1 cellular context compared by ENCODE assay signal in the genomic region with DNA sequence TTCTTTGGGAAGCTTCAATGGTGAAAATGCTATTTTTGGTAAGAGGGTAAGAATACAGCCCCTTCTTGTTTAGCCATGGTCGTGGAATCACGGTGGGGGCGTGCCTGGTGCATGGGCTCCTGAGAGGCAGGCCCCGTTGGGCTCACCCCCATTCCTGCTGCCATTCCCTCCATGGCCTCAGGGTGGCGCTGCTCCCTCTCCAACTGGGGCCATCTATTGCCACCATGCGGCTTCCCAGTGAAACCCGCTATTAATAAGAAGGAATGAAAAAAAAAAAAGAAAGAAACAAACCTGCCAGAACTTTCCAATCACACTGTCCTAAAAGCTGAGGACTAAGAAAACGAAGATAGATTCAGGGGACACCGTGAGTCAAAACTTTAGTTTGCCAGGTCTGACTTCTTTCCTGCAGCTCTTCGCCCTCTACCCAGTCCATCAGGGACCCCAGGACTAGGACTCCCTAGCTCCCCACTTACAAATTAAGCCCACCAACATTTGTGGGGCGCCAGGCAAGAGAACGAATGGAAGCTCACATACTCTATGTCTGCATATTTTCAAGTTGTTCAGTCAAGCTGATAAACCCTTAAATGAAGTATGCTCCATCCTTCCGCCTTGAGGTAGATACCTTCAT.
A peak's percentile ranks its signal among the peaks of the same experiment; 100 is the strongest.
TF ChIP-seq lines count a peak whose summit lies in the region.

No MANE protein-coding gene starts in this region.

TF ChIP-seq in K562, 482 proteins besides CTCF, POLR2A, EP300 and RAD21 (continued from another document and continues in another):
- TF ChIP-seq, protein P1, sequence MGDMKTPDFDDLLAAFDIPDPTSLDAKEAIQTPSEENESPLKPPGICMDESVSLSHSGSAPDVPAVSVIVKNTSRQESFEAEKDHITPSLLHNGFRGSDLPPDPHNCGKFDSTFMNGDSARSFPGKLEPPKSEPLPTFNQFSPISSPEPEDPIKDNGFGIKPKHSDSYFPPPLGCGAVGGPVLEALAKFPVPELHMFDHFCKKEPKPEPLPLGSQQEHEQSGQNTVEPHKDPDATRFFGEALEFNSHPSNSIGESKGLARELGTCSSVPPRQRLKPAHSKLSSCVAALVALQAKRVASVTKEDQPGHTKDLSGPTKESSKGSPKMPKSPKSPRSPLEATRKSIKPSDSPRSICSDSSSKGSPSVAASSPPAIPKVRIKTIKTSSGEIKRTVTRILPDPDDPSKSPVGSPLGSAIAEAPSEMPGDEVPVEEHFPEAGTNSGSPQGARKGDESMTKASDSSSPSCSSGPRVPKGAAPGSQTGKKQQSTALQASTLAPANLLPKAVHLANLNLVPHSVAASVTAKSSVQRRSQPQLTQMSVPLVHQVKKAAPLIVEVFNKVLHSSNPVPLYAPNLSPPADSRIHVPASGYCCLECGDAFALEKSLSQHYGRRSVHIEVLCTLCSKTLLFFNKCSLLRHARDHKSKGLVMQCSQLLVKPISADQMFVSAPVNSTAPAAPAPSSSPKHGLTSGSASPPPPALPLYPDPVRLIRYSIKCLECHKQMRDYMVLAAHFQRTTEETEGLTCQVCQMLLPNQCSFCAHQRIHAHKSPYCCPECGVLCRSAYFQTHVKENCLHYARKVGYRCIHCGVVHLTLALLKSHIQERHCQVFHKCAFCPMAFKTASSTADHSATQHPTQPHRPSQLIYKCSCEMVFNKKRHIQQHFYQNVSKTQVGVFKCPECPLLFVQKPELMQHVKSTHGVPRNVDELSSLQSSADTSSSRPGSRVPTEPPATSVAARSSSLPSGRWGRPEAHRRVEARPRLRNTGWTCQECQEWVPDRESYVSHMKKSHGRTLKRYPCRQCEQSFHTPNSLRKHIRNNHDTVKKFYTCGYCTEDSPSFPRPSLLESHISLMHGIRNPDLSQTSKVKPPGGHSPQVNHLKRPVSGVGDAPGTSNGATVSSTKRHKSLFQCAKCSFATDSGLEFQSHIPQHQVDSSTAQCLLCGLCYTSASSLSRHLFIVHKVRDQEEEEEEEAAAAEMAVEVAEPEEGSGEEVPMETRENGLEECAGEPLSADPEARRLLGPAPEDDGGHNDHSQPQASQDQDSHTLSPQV (IDR thresholded peaks at IDR 0.05): peak; percentile 52; the same call in 1 of the 2 replicates
- TF ChIP-seq GTF2E2 (tag; IDR thresholded peaks at IDR 0.05) (no peak), ARID1B (IDR thresholded peaks at IDR 0.05) (0 out of 2 replicates have a peak, but pooled peaks have one; percentile 20), ZNF212 (CRISPR knock-in tag; IDR thresholded peaks at IDR 0.05) (no peak), SP2 (IDR thresholded peaks at IDR 0.05; ENCODE audit: extremely low read depth, low read depth, low read length, poor library complexity, severe bottlenecking) (no peak), ASH1L (IDR thresholded peaks at IDR 0.05; ENCODE audit: borderline replicate concordance, low read depth, partially characterized antibody) (peak; percentile 12), CC2D1A (IDR thresholded peaks at IDR 0.05) (peak; percentile 92), TEAD1 (CRISPR knock-in tag; IDR thresholded peaks at IDR 0.05) (peak in 1 of 2 experiments; percentile 97; a peak in 2 of 4 replicates), GABPB1 (CRISPR knock-in tag; IDR thresholded peaks at IDR 0.05) (peak; percentile 63; the same call in 1 of the 2 replicates), STAG1 (CRISPR knock-in tag; IDR thresholded peaks at IDR 0.05; ENCODE audit: borderline replicate concordance) (peak; percentile 54; the same call in 1 of the 2 replicates), NFRKB (IDR thresholded peaks at IDR 0.05; ENCODE audit: low read depth) (no peak), BCOR (IDR thresholded peaks at IDR 0.05) (peak; percentile 15; the same call in 1 of the 2 replicates), KDM2B (CRISPR knock-in tag; IDR thresholded peaks at IDR 0.05) (no peak), CXXC5 (CRISPR knock-in tag; IDR thresholded peaks at IDR 0.05) (0 out of 2 replicates have a peak, but pooled peaks have one; percentile 37), NFATC3 (IDR thresholded peaks at IDR 0.05) (no peak), JUND (IDR thresholded peaks at IDR 0.05; ENCODE audit: borderline replicate concordance, low read depth, low read length) (peak; percentile 43; the same call in 1 of the 2 replicates), JUND (tag; IDR thresholded peaks at IDR 0.05; ENCODE audit: borderline replicate concordance, low read depth, low read length) (no peak), EP400 (IDR thresholded peaks at IDR 0.05) (peak; percentile 52; the same call in 1 of the 2 replicates), TEAD2 (tag; IDR thresholded peaks at IDR 0.05) (peak; percentile 70; the same call in 1 of the 2 replicates), ZNF431 (CRISPR knock-in tag; IDR thresholded peaks at IDR 0.05) (no peak), FOXA3 (CRISPR knock-in tag; conservative IDR thresholded peaks at IDR 0.05 in 1 of 2, IDR thresholded peaks at IDR 0.05 in 1 of 2) (0 out of 4 replicates have a peak, but pooled peaks of 1 of the 2 experiments have one; percentile 59), ARID2 (IDR thresholded peaks at IDR 0.05) (peak; percentile 98), SMC3 (conservative IDR thresholded peaks at IDR 0.05; ENCODE audit: insufficient read depth, low read depth, low read length) (peak; percentile 97), MAZ (CRISPR knock-in tag; conservative IDR thresholded peaks at IDR 0.05 in 1 of 2, IDR thresholded peaks at IDR 0.05 in 1 of 2) (0 out of 4 replicates have a peak, but pooled peaks of 1 of the 2 experiments have one; percentile 28), PHF21A (IDR thresholded peaks at IDR 0.05; ENCODE audit: borderline replicate concordance, low read depth) (0 out of 2 replicates have a peak, but pooled peaks have one; percentile 54), YY1 (IDR thresholded peaks at IDR 0.05; ENCODE audit: borderline replicate concordance in 1 of 3, control insufficient read depth in 1 of 3, extremely low read depth in 1 of 3, insufficient read depth in 3 of 3, insufficient read length in 1 of 3, insufficient replicate concordance in 2 of 3, low read depth in 1 of 3, low read length in 2 of 3) (peak in 2 of 3 experiments; percentile 73), FOXP1 (CRISPR knock-in tag; IDR thresholded peaks at IDR 0.05) (0 out of 2 replicates have a peak, but pooled peaks have one; percentile 34), ZKSCAN1 (IDR thresholded peaks at IDR 0.05; ENCODE audit: low read depth, low read length) (0 out of 2 replicates have a peak, but pooled peaks have one; percentile 17), PURB (CRISPR knock-in tag; IDR thresholded peaks at IDR 0.05; ENCODE audit: low read depth) (no peak), GATAD2B (IDR thresholded peaks at IDR 0.05; ENCODE audit: borderline replicate concordance) (peak; percentile 38; the same call in 1 of the 2 replicates), ZNF384 (IDR thresholded peaks at IDR 0.05; ENCODE audit: low read depth, low read length) (peak; percentile 96), CREM (IDR thresholded peaks at IDR 0.05; ENCODE audit: low read depth) (0 out of 2 replicates have a peak, but pooled peaks have one; percentile 29), WHSC1 (IDR thresholded peaks at IDR 0.05; ENCODE audit: low read length) (no peak)
- TF ChIP-seq, protein P2, sequence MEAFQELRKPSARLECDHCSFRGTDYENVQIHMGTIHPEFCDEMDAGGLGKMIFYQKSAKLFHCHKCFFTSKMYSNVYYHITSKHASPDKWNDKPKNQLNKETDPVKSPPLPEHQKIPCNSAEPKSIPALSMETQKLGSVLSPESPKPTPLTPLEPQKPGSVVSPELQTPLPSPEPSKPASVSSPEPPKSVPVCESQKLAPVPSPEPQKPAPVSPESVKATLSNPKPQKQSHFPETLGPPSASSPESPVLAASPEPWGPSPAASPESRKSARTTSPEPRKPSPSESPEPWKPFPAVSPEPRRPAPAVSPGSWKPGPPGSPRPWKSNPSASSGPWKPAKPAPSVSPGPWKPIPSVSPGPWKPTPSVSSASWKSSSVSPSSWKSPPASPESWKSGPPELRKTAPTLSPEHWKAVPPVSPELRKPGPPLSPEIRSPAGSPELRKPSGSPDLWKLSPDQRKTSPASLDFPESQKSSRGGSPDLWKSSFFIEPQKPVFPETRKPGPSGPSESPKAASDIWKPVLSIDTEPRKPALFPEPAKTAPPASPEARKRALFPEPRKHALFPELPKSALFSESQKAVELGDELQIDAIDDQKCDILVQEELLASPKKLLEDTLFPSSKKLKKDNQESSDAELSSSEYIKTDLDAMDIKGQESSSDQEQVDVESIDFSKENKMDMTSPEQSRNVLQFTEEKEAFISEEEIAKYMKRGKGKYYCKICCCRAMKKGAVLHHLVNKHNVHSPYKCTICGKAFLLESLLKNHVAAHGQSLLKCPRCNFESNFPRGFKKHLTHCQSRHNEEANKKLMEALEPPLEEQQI (IDR thresholded peaks at IDR 0.05): peak; percentile 29; the same call in 1 of the 2 replicates
- TF ChIP-seq, protein P3, sequence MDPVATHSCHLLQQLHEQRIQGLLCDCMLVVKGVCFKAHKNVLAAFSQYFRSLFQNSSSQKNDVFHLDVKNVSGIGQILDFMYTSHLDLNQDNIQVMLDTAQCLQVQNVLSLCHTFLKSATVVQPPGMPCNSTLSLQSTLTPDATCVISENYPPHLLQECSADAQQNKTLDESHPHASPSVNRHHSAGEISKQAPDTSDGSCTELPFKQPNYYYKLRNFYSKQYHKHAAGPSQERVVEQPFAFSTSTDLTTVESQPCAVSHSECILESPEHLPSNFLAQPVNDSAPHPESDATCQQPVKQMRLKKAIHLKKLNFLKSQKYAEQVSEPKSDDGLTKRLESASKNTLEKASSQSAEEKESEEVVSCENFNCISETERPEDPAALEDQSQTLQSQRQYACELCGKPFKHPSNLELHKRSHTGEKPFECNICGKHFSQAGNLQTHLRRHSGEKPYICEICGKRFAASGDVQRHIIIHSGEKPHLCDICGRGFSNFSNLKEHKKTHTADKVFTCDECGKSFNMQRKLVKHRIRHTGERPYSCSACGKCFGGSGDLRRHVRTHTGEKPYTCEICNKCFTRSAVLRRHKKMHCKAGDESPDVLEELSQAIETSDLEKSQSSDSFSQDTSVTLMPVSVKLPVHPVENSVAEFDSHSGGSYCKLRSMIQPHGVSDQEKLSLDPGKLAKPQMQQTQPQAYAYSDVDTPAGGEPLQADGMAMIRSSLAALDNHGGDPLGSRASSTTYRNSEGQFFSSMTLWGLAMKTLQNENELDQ (CRISPR knock-in tag; IDR thresholded peaks at IDR 0.05; ENCODE audit: borderline replicate concordance): no peak
- TF ChIP-seq, protein P4, sequence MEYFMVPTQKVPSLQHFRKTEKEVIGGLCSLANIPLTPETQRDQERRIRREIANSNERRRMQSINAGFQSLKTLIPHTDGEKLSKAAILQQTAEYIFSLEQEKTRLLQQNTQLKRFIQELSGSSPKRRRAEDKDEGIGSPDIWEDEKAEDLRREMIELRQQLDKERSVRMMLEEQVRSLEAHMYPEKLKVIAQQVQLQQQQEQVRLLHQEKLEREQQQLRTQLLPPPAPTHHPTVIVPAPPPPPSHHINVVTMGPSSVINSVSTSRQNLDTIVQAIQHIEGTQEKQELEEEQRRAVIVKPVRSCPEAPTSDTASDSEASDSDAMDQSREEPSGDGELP (CRISPR knock-in tag; IDR thresholded peaks at IDR 0.05; ENCODE audit: borderline replicate concordance): peak; percentile 74
- TF ChIP-seq, protein P5, sequence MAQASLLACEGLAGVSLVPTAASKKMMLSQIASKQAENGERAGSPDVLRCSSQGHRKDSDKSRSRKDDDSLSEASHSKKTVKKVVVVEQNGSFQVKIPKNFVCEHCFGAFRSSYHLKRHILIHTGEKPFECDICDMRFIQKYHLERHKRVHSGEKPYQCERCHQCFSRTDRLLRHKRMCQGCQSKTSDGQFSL (CRISPR knock-in tag; IDR thresholded peaks at IDR 0.05): peak; percentile 89
- TF ChIP-seq, protein P5 (tag; IDR thresholded peaks at IDR 0.05): no peak; a peak in 1 of 4 replicates
- TF ChIP-seq, protein P6, sequence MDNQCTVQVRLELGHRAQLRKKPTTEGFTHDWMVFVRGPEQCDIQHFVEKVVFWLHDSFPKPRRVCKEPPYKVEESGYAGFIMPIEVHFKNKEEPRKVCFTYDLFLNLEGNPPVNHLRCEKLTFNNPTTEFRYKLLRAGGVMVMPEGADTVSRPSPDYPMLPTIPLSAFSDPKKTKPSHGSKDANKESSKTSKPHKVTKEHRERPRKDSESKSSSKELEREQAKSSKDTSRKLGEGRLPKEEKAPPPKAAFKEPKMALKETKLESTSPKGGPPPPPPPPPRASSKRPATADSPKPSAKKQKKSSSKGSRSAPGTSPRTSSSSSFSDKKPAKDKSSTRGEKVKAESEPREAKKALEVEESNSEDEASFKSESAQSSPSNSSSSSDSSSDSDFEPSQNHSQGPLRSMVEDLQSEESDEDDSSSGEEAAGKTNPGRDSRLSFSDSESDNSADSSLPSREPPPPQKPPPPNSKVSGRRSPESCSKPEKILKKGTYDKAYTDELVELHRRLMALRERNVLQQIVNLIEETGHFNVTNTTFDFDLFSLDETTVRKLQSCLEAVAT (IDR thresholded peaks at IDR 0.05): peak in 1 of 2 experiments; percentile 91; a peak in 3 of 4 replicates
- TF ChIP-seq, protein P7, sequence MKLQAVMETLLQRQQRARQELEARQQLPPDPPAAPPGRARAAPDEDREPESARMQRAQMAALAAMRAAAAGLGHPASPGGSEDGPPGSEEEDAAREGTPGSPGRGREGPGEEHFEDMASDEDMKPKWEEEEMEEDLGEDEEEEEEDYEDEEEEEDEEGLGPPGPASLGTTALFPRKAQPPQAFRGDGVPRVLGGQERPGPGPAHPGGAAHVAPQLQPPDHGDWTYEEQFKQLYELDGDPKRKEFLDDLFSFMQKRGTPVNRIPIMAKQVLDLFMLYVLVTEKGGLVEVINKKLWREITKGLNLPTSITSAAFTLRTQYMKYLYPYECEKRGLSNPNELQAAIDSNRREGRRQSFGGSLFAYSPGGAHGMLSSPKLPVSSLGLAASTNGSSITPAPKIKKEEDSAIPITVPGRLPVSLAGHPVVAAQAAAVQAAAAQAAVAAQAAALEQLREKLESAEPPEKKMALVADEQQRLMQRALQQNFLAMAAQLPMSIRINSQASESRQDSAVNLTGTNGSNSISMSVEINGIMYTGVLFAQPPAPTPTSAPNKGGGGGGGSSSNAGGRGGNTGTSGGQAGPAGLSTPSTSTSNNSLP (IDR thresholded peaks at IDR 0.05; ENCODE audit: borderline replicate concordance, low read depth, low read length): peak; percentile 61; the same call in 1 of the 2 replicates
- TF ChIP-seq, protein P8, sequence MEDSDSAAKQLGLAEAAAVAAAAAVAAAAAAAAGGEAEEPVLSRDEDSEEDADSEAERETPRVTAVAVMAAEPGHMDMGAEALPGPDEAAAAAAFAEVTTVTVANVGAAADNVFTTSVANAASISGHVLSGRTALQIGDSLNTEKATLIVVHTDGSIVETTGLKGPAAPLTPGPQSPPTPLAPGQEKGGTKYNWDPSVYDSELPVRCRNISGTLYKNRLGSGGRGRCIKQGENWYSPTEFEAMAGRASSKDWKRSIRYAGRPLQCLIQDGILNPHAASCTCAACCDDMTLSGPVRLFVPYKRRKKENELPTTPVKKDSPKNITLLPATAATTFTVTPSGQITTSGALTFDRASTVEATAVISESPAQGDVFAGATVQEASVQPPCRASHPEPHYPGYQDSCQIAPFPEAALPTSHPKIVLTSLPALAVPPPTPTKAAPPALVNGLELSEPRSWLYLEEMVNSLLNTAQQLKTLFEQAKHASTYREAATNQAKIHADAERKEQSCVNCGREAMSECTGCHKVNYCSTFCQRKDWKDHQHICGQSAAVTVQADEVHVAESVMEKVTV (CRISPR knock-in tag; IDR thresholded peaks at IDR 0.05): peak; percentile 96
